Comparison of ENCODE assay signal across 8 cellular contexts in the genomic region with DNA sequence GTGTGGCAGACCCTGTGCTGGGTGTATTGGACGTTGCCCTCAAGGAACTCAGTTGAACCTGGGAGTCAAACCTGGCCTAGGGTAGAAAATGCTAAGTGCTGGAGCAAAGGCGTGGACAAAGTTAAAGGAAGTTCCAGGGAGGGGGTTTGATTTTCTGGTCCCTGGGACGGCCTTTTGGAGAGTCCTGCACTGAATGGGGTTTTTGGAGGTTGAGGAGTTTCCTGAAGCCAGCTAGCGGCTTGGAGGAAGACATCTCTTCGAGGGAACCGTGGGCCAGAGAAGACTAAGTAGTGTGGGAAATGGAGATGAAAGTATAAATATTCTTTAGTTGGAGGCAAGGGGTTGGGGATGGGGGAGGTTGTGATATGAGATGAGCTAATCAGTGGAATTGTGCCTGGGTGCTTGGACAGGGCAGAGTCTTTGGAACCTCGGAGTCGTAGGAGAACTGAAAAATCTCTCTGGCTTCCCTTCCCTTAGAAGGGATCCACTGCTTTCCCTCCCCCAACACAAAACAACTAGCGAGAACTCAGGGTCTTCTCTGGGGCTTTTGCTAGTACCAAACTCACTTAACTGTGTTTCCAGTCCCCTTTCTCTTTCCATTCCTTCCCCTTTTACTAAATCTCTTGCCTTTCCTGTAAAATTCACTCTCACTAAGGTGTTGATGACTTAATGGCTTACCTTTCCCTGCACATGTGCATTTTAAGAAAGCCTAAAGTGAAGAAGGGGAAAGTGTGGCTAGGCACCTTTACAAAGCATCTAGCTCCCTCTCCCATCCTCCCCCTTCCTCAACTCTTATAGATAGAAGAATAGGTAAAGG. TPM values are rescaled to one million over a fixed set of nuclear protein-coding genes. Genes with fewer than 3 reads are reported as not detected.
DNase-seq lines count a peak whose midpoint lies in the region; ATAC-seq and TF ChIP-seq lines count a peak whose summit lies in the region.

No MANE protein-coding gene starts in this region.

- H3K9ac ChIP-seq in endocrine pancreas (ENCODE audit: control insufficient read depth, insufficient read depth, low read length) (peak overlapping the region; percentile 79), neural cell (ENCODE audit: low read length) (peak overlapping the region; percentile 90)

- TF ChIP-seq CTCF in neural cell (IDR thresholded peaks at IDR 0.05; ENCODE audit: poor library complexity, severe bottlenecking): no peak

- H3K27me3 ChIP-seq in endocrine pancreas (ENCODE audit: control insufficient read depth, insufficient read depth, low read length): no peaks in the 10 kb centered on the region
- H3K27me3 ChIP-seq in neural cell (ENCODE audit: insufficient read depth, low read depth, low read length): no peaks in the 10 kb centered on the region

- H3K9me2 ChIP-seq in neural cell (ENCODE audit: insufficient read depth, low read length): no peaks in the 10 kb centered on the region

- H3K4me3 ChIP-seq in endocrine pancreas (ENCODE audit: control insufficient read depth, insufficient read depth, low read length) (peak overlapping the region; percentile 64), neural cell (ENCODE audit: low read length) (peak overlapping the region; percentile 88)

- H3K4me2 ChIP-seq in neural cell (ENCODE audit: low read length): peak overlapping the region; percentile 52

- no peak for ATAC-seq in GM19324 (IDR thresholded peaks at IDR 0.05; ENCODE audit: low FRiP score, unreplicated experiment)

- H3K9me3 ChIP-seq in endocrine pancreas (ENCODE audit: control insufficient read depth, low read length) (no peaks in the 10 kb centered on the region), neural cell (ENCODE audit: low read length) (no peaks in the 10 kb centered on the region)

- DNase-seq in CD1c-positive myeloid dendritic cell (ENCODE audit: extremely low spot score) (peak; percentile 36), M059J (ENCODE audit: low read depth) (peak; percentile 28), activated gamma-delta T cell treated with Interleukin-2 at 50 U/mL for 16 hours (no peak), NCI-H2029 treated with DMSO at 0.1 percent for 48 hours (lab: John Stamatoyannopoulos, UW) (no peak), SKM-1 (lab: John Stamatoyannopoulos, UW; ENCODE audit: unreplicated experiment) (no peak)

- no peak for TF ChIP-seq EP300 in neural cell (conservative IDR thresholded peaks at IDR 0.05; ENCODE audit: poor library complexity, severe bottlenecking)

- H3K79me2 ChIP-seq in neural cell (replicated peaks; ENCODE audit: insufficient read depth, low read length): peaks cover 11% of the 10 kb centered on the region

- H3F3A ChIP-seq in neural cell (ENCODE audit: insufficient read depth, low read length, poor library complexity, severe bottlenecking): no peaks in the 10 kb centered on the region

- H2AFZ ChIP-seq in neural cell (ENCODE audit: low read depth, low read length): peak overlapping the region; percentile 24

- H3K36me3 ChIP-seq in endocrine pancreas (ENCODE audit: control insufficient read depth, insufficient read depth, low read length) (no peaks in the 10 kb centered on the region), neural cell (ENCODE audit: insufficient read depth, low read length) (no peaks in the 10 kb centered on the region)

- peak overlapping the region; percentile 28 for H3K27ac ChIP-seq in neural cell (ENCODE audit: low read length)

- H3K4me1 ChIP-seq in endocrine pancreas (ENCODE audit: control insufficient read depth, insufficient read depth, low read length): no peaks in the 10 kb centered on the region

- no peaks in the 10 kb centered on the region for H4K20me1 ChIP-seq in neural cell (ENCODE audit: insufficient read depth)

- TF ChIP-seq RAD21 in neural cell (conservative IDR thresholded peaks at IDR 0.05): no peak

TF ChIP-seq in neural cell, 6 proteins besides CTCF, POLR2A, EP300 and RAD21:
- TF ChIP-seq POLR2AphosphoS5 (IDR thresholded peaks at IDR 0.05) (no peak), REST (IDR thresholded peaks at IDR 0.05; ENCODE audit: borderline replicate concordance) (no peak), MXI1 (conservative IDR thresholded peaks at IDR 0.05; ENCODE audit: poor library complexity, severe bottlenecking) (no peak), SMC3 (conservative IDR thresholded peaks at IDR 0.05; ENCODE audit: poor library complexity) (no peak), TAF1 (IDR thresholded peaks at IDR 0.05; ENCODE audit: low read depth) (no peak), EZH2 (IDR thresholded peaks at IDR 0.05; ENCODE audit: borderline replicate concordance, insufficient read depth, low read length, poor library complexity, severe bottlenecking) (no peak)

RNA-seq across cellular contexts. Expression of gene LPP, which starts 1.0 kb away (rescaled TPM):
- total RNA-seq in M059J (2014; rRNA removed; shearing (Covaris generic)): 23.2 and 32.6 TPM in 2 replicates
- 3.0 and 3.2 TPM in 2 replicates for polyA plus RNA-seq in neural cell
- polyA minus RNA-seq in neural cell: 24.1 and 50.6 TPM in 2 replicates

Comparison
In these comparisons a context has a peak if more than half of its experiments do, and no peak if none do; other contexts are left out.
1. DNase-seq: peak in CD1c-positive myeloid dendritic cell (single experiment) and M059J (single experiment); none in activated gamma-delta T cell treated with Interleukin-2 at 50 U/mL for 16 hours (single experiment), NCI-H2029 treated with DMSO at 0.1 percent for 48 hours (single experiment) and SKM-1 (single experiment).